ENCODE assay signal across 3 cellular contexts in genomic region chr10:32399720-32400119, GRCh38. TPM values are rescaled to one million over a fixed set of nuclear protein-coding genes. Genes with fewer than 3 reads are reported as not detected.
DNase-seq lines count a peak whose midpoint lies in the region; ATAC-seq, FAIRE-seq and TF ChIP-seq lines count a peak whose summit lies in the region.
"Not testable (repeated sequence)": the region's sequence is repeated elsewhere in the genome, so short reads cannot be mapped to it uniquely, and the experiment has no call there.

No MANE protein-coding gene starts in this region.

- in situ Hi-C loops in K562 (cut with MboI): loop anchor here (5.0 kb wide), 1 partner anchor 43 kb away; no protein-coding TSS in a partner anchor

- TF ChIP-seq RAD21 in K562 (CRISPR knock-in tag; conservative IDR thresholded peaks at IDR 0.05 in 1 of 2, IDR thresholded peaks at IDR 0.05 in 1 of 2): not testable (repeated sequence)

- H4K20me1 ChIP-seq in K562 (replicated peaks; ENCODE audit: control insufficient read depth, insufficient read depth, low read length): not testable (repeated sequence)

- not testable (repeated sequence) for ATAC-seq in K562

- CTCF ChIA-PET in A673 (lab: Charles Lee); HEK293 (lab: Yijun Ruan, JAX); K562 (lab: Yijun Ruan, JAX; ENCODE audit: low intra/inter-chr PET ratio): not testable (repeated sequence)

- WGBS in K562 (ENCODE audit: insufficient coverage, low coverage, missing lambda C conversion rate): 37% methylated on average over 3 of the region's 3 CpGs

- not testable (repeated sequence) for H3K27me3 ChIP-seq in A673 (replicated peaks; ENCODE audit: insufficient read depth, low read depth, low read length, poor library complexity); K562 (ENCODE audit: control insufficient read depth in 2 of 2, insufficient read depth in 2 of 2, low read length in 2 of 2)

- H3K4me2 ChIP-seq in K562 (ENCODE audit: insufficient read depth, low read length): not testable (repeated sequence)

- not testable (repeated sequence) for DNase-seq in A673 (ENCODE audit: low spot score); K562 (ENCODE audit: extremely low read depth in 1 of 4, low spot score in 3 of 4)

- H2AFZ ChIP-seq in K562 (ENCODE audit: low read depth, low read length): not testable (repeated sequence)

- not testable (repeated sequence) for H3K9ac ChIP-seq in K562 (ENCODE audit: insufficient read depth in 1 of 2, low read depth in 2 of 2, low read length in 2 of 2)

- H3K9me3 ChIP-seq in A673 (ENCODE audit: low read depth, low read length, poor library complexity, severe bottlenecking); HEK293 (ENCODE audit: control insufficient read depth, insufficient read depth, low read depth, low read length); K562 (replicated peaks; ENCODE audit: control insufficient read depth, insufficient read depth, low read depth, low read length): not testable (repeated sequence)

- peak overlapping the region; percentile 97 for H3K27ac ChIP-seq in A673 (ENCODE audit: low read depth, low read length, poor library complexity, severe bottlenecking)
- not testable (repeated sequence) for H3K27ac ChIP-seq in HEK293 (ENCODE audit: extremely low read depth, low read depth, low read length); K562 (ENCODE audit: extremely low read depth, low read depth, low read length)

- not testable (repeated sequence) for H3K36me3 ChIP-seq in A673 (ENCODE audit: insufficient read depth, low read length, poor library complexity, severe bottlenecking); HEK293 (ENCODE audit: control insufficient read depth in 2 of 2, insufficient read depth in 1 of 2, low read length in 2 of 2); K562 (ENCODE audit: control insufficient read depth, insufficient read depth, low read length)

- peaks cover 22% of the 10 kb centered on the region for H3K4me1 ChIP-seq in A673 (ENCODE audit: insufficient read depth, low read length, poor library complexity, severe bottlenecking)
- not testable (repeated sequence) for H3K4me1 ChIP-seq in HEK293 (ENCODE audit: control insufficient read depth, insufficient read depth, low read length); K562 (replicated peaks in 1 of 2; ENCODE audit: control insufficient read depth in 2 of 2, insufficient read depth in 2 of 2, low read length in 2 of 2)

- TF ChIP-seq POLR2A in K562 (conservative IDR thresholded peaks at IDR 0.05): not testable (repeated sequence)

- not testable (repeated sequence) for H3K79me2 ChIP-seq in K562 (ENCODE audit: control insufficient read depth, insufficient read depth, low read length)

- not testable (repeated sequence) for TF ChIP-seq EP300 in K562 (IDR thresholded peaks at IDR 0.05; ENCODE audit: low read length)

- H3K4me3 ChIP-seq in A673 (ENCODE audit: low read depth, low read length, poor library complexity, severe bottlenecking); HEK293 (ENCODE audit: low read depth, low read length); K562: not testable (repeated sequence)

- not testable (repeated sequence) for FAIRE-seq in K562 (lab: Jason Lieb, UNC)

- BruUV-seq in A673 (replicated peaks; lab: Mats Ljungman, UMichigan); K562 (replicated peaks; lab: Mats Ljungman, UMichigan): not testable (repeated sequence)

- H3K9me1 ChIP-seq in K562 (ENCODE audit: control insufficient read depth, insufficient read depth, low read length): not testable (repeated sequence)

- intact Hi-C loops in A673 (cut with micrococcal nuclease; ENCODE audit: unreplicated experiment): loop anchor here (2.0 kb wide), 2 partner anchors 21 to 1531 kb away; no protein-coding TSS in a partner anchor
- intact Hi-C loops in K562 (cut with micrococcal nuclease): not testable (repeated sequence)

- POLR2A ChIA-PET in A673 (lab: Charles Lee; ENCODE audit: low non-redundant PET); HEK293 (lab: Yijun Ruan, JAX); K562 (lab: Yijun Ruan, JAX): not testable (repeated sequence)

- not testable (repeated sequence) for TF ChIP-seq CTCF in A673 (conservative IDR thresholded peaks at IDR 0.05; ENCODE audit: low read depth, low read length); HEK293 (tag by site-specific recombination; IDR thresholded peaks at IDR 0.05); K562 (IDR thresholded peaks at IDR 0.05 in 2 of 3, conservative IDR thresholded peaks at IDR 0.05 in 1 of 3; ENCODE audit: insufficient read depth in 2 of 3, low read depth in 1 of 3, low read length in 3 of 3)

TF ChIP-seq in HEK293, 187 proteins besides CTCF, POLR2A, EP300 and RAD21:
- peak; percentile 92 for TF ChIP-seq ZNF146 (tag by site-specific recombination; IDR thresholded peaks at IDR 0.05)

TF ChIP-seq in K562, 482 proteins besides CTCF, POLR2A, EP300 and RAD21:
- 0 out of 2 replicates have a peak, but pooled peaks have one; percentile 22 for TF ChIP-seq BCOR (IDR thresholded peaks at IDR 0.05)
- TF ChIP-seq ZNF146 (CRISPR knock-in tag; IDR thresholded peaks at IDR 0.05; ENCODE audit: unreplicated experiment): peak; percentile 58

RNA-seq across cellular contexts. Expression of gene CCDC7, which starts 46.2 kb away (rescaled TPM):
- total RNA-seq in A673 (2021) (12.5 and 16.4 TPM in 2 replicates), K562 (2014; rRNA removed) (2.5 and 2.7 TPM in 2 replicates), K562 (2014; rRNA removed; fragmentation: Illumina TruSeq; extraction: Trizol) (3.9 and 4.7 TPM in 2 replicates), K562 (2015; rRNA removed; fragmentation: Illumina TruSeq; extraction: Trizol) (5.8 and 6.6 TPM in 2 replicates), K562 (2021) (3.0 and 3.3 TPM in 2 replicates)
- total RNA-seq in K562 (2011; cell fraction: chromatin; rRNA removed; ENCODE audit: low replicate concordance): 6.7 and 24.4 TPM in 2 replicates
- 3.3 and 4.7 TPM in 2 replicates for total RNA-seq in K562 (2011; cell fraction: nucleolus; rRNA removed)
- total RNA-seq in K562 (2011; cell fraction: nucleoplasm; rRNA removed): 7.2 and 10.6 TPM in 2 replicates
- polyA plus RNA-seq in K562 (2011; rRNA removed) (2.2 and 3.0 TPM in 2 replicates), K562 (2014; fragmentation: Illumina TruSeq; extraction: Trizol) (1.4 and 1.9 TPM in 2 replicates), K562 (2014; fragmentation: Nextera tagmentation; extraction: Ambion mirVana) (1 to 10 TPM; 1.5 to 2.7 TPM), K562 (2014; rRNA removed) (1.7 and 1.9 TPM in 2 replicates)
- polyA plus RNA-seq in K562 (2011; cell fraction: cytosol; rRNA removed): 0.10 and 0.47 TPM in 2 replicates
- polyA plus RNA-seq in K562 (2011; cell fraction: nucleus; rRNA removed): 2.1 and 3.1 TPM in 2 replicates
- polyA plus RNA-seq in K562 (2012): 1.3 and 2.2 TPM in 2 replicates
- 7.1 and 10.9 TPM in 2 replicates for polyA minus RNA-seq in K562 (2011; rRNA and poly(A)+ RNA removed)
- 0.95 and 2.6 TPM in 2 replicates for polyA minus RNA-seq in K562 (2011; cell fraction: cytosol; rRNA and poly(A)+ RNA removed)
- polyA minus RNA-seq in K562 (2011; cell fraction: nucleus; rRNA and poly(A)+ RNA removed): 6.7 and 12.7 TPM in 2 replicates

RNA-seq across cellular contexts. Expression of gene EPC1, which starts 52.8 kb away (rescaled TPM):
- total RNA-seq in A673 (2021) (75.7 and 75.8 TPM in 2 replicates), K562 (2014; rRNA removed) (16.1 and 27.6 TPM in 2 replicates), K562 (2014; rRNA removed; fragmentation: Illumina TruSeq; extraction: Trizol) (14.1 and 15.9 TPM in 2 replicates), K562 (2015; rRNA removed; fragmentation: Illumina TruSeq; extraction: Trizol) (15.6 and 18.7 TPM in 2 replicates), K562 (2021) (21.3 and 25.7 TPM in 2 replicates)
- 60.0 and 102 TPM in 2 replicates for total RNA-seq in K562 (2011; cell fraction: chromatin; rRNA removed; ENCODE audit: low replicate concordance)
- 40.2 and 50.7 TPM in 2 replicates for total RNA-seq in K562 (2011; cell fraction: nucleolus; rRNA removed)
- 70.0 and 75.9 TPM in 2 replicates for total RNA-seq in K562 (2011; cell fraction: nucleoplasm; rRNA removed)
- polyA plus RNA-seq in K562 (2011; rRNA removed) (43.6 and 48.7 TPM in 2 replicates), K562 (2014; fragmentation: Illumina TruSeq; extraction: Trizol) (21.6 and 24.2 TPM in 2 replicates), K562 (2014; fragmentation: Nextera tagmentation; extraction: Ambion mirVana) (1 to 10 TPM; 7.0 to 7.2 TPM), K562 (2014; rRNA removed) (29.8 and 32.1 TPM in 2 replicates)
- 30.4 and 33.0 TPM in 2 replicates for polyA plus RNA-seq in K562 (2011; cell fraction: cytosol; rRNA removed)
- 81.3 and 107 TPM in 2 replicates for polyA plus RNA-seq in K562 (2011; cell fraction: nucleus; rRNA removed)
- polyA plus RNA-seq in K562 (2012): 15.3 and 19.4 TPM in 2 replicates
- 77.5 and 80.6 TPM in 2 replicates for polyA minus RNA-seq in K562 (2011; rRNA and poly(A)+ RNA removed)
- 15.9 and 21.8 TPM in 2 replicates for polyA minus RNA-seq in K562 (2011; cell fraction: cytosol; rRNA and poly(A)+ RNA removed)
- polyA minus RNA-seq in K562 (2011; cell fraction: nucleus; rRNA and poly(A)+ RNA removed): 36.1 and 82.8 TPM in 2 replicates
